Comparison of ENCODE assay signal across 13 cellular contexts in the genomic region with DNA sequence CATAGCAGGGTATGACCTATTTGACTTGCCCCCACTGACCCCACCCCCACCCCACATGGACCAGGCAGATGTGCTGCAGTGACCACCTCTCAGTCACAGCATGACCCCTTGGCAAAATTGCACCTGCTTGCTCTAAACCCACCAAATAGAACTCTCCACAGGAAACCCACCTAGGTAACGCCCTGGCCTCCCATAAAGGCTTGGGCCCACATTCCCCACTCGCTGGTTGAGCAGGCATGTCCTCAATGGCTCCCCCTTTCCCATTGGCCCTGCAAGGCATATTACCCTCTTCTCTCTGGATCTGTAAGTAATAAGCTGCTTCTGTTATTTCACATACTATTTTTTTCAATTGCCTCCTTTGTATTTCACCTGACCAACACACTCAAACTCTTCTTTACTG. TPM values are rescaled to one million over a fixed set of nuclear protein-coding genes. Genes with fewer than 3 reads are reported as not detected.
"Had no signal": no experiment of that assay in that cellular context is flagged by ENCODE, and none has a peak within 500 bp of the region (broad histone marks: within the 10 kb centered on the region; RNA-seq: fewer than 3 reads in every experiment).

No MANE protein-coding gene starts in this region.

- H3K27ac Mint-ChIP-seq: activated naive CD4-positive, alpha-beta T cell treated with anti-CD3 and anti-CD28 coated beads, Interleukin-2, amount 50 U/mL, for 72 hours had no signal

- H3K4me3 Mint-ChIP-seq: stimulated activated naive CD8-positive, alpha-beta T cell treated with anti-CD3 and anti-CD28 coated beads, Interleukin-15, amount 100 ng/mL, for 72 hours had no signal

- H3K4me3 ChIP-seq: testis had no signal

- DNase-seq: activated T-cell treated with anti-CD3 and anti-CD28 coated beads for 4 hours; aorta; heart left ventricle; stimulated activated CD4-positive, alpha-beta T cell treated with anti-CD3 and anti-CD28 coated beads, Interleukin-15, amount 100 ng/mL, for 24 hours; stimulated activated CD4-positive, alpha-beta T cell treated with anti-CD3 and anti-CD28 coated beads, Interleukin-4, amount 100 ng/mL, for 24 hours; stimulated activated naive CD8-positive, alpha-beta T cell treated with anti-CD3 and anti-CD28 coated beads, Interleukin-15, amount 100 ng/mL, for 72 hours; testis had no signal

- H3K27ac ChIP-seq: testis had no signal

- H3K9me3 ChIP-seq: testis had no signal

- H3K27me3 Mint-ChIP-seq: stimulated activated naive CD8-positive, alpha-beta T cell treated with anti-CD3 and anti-CD28 coated beads, Interleukin-15, amount 100 ng/mL, for 72 hours had no signal

- ATAC-seq: activated naive CD4-positive, alpha-beta T cell treated with anti-CD3 and anti-CD28 coated beads, Interleukin-2, amount 50 U/mL, for 72 hours; heart left ventricle; SK-N-SH treated with all-trans-retinoic acid at 6 μM for 48 hours; stimulated activated naive CD8-positive, alpha-beta T cell treated with anti-CD3 and anti-CD28 coated beads, Interleukin-15, amount 100 ng/mL, for 72 hours had no signal

- H3K9me3 Mint-ChIP-seq: stimulated activated naive CD8-positive, alpha-beta T cell treated with anti-CD3 and anti-CD28 coated beads, Interleukin-15, amount 100 ng/mL, for 72 hours had no signal

- H3K27me3 ChIP-seq: heart left ventricle, testis had no signal

RNA-seq across cellular contexts. Expression of a gene that starts 17.3 kb away (rescaled TPM):
- total RNA-seq: activated naive CD4-positive, alpha-beta T cell treated with anti-CD3 and anti-CD28 coated beads, Interleukin-2, amount 50 U/mL, for 72 hours; endothelial cell of umbilical vein; T-helper 2 cell treated with Interferon-gamma antibody and Interleukin-4, amounts not matched to agents 100 ng/mL and 5 ng/mL, for 36 hours; testis had no signal
- polyA plus RNA-seq: aorta, endothelial cell of umbilical vein, fibroblast of lung, heart left ventricle, urinary bladder had no signal
